In genomic region chr4:168999836-169000235, GRCh38 we compare ENCODE assay signal across 20 cellular contexts.
"Had no signal": no experiment of that assay in that cellular context is flagged by ENCODE, and none has a peak within 500 bp of the region (broad histone marks: within the 10 kb centered on the region; RNA-seq: fewer than 3 reads in every experiment).

No MANE protein-coding gene starts in this region.

- H3K9me3 ChIP-seq: adrenal gland, body of pancreas, esophagus squamous epithelium, left lung, neutrophil, sigmoid colon, testis, uterus had no signal

- H3K9me3 Mint-ChIP-seq: activated CD4-positive, alpha-beta T cell treated with anti-CD3 and anti-CD28 coated beads, Interleukin-2, amount 10 ng/mL, durations not matched to agents 7 days and 5 days; activated naive CD4-positive, alpha-beta T cell treated with anti-CD3 and anti-CD28 coated beads, Interleukin-2, amount 10 ng/mL, durations not matched to agents 7 days and 5 days; activated T-helper 17 cell treated with anti-CD3 and anti-CD28 coated beads, Interleukin-2, amount 50 U/mL, for 72 hours had no signal

- H3K4me3 Mint-ChIP-seq: activated CD4-positive, alpha-beta T cell treated with anti-CD3 and anti-CD28 coated beads, Interleukin-2, amount 10 ng/mL, durations not matched to agents 7 days and 5 days; activated naive CD4-positive, alpha-beta T cell treated with anti-CD3 and anti-CD28 coated beads, Interleukin-2, amount 10 ng/mL, durations not matched to agents 7 days and 5 days; activated T-helper 17 cell treated with anti-CD3 and anti-CD28 coated beads, Interleukin-2, amount 50 U/mL, for 72 hours; T-helper 17 cell had no signal

- H3K27me3 Mint-ChIP-seq: activated CD4-positive, alpha-beta T cell treated with anti-CD3 and anti-CD28 coated beads, Interleukin-2, amount 10 ng/mL, durations not matched to agents 7 days and 5 days; activated naive CD4-positive, alpha-beta T cell treated with anti-CD3 and anti-CD28 coated beads, Interleukin-2, amount 10 ng/mL, durations not matched to agents 7 days and 5 days; activated T-helper 17 cell treated with anti-CD3 and anti-CD28 coated beads, Interleukin-2, amount 50 U/mL, for 72 hours; progenitor cell of endocrine pancreas; T-helper 17 cell had no signal

- H3K4me1 Mint-ChIP-seq: activated naive CD4-positive, alpha-beta T cell treated with anti-CD3 and anti-CD28 coated beads, Interleukin-2, amount 10 ng/mL, durations not matched to agents 7 days and 5 days had no signal

- DNase-seq: activated CD4-positive, alpha-beta T cell treated with anti-CD3 and anti-CD28 coated beads, Interleukin-2, amount 10 ng/mL, durations not matched to agents 7 days and 5 days; activated CD4-positive, CD25-positive, alpha-beta regulatory T cell; activated CD8-positive, alpha-beta memory T cell treated with anti-CD3 and anti-CD28 coated beads for 24 hours; activated naive CD4-positive, alpha-beta T cell treated with anti-CD3 and anti-CD28 coated beads, Interleukin-2, amount 10 ng/mL, durations not matched to agents 7 days and 5 days; adrenal gland; body of pancreas; esophagus squamous epithelium; foreskin melanocyte; islet precursor cell; left lung; sigmoid colon; stimulated activated CD4-positive, alpha-beta T cell treated with anti-CD3 and anti-CD28 coated beads, Interleukin-12 subunit alpha, Interleukin-12 subunit beta, amount 100 ng/mL, for 4 hours; stimulated activated naive CD8-positive, alpha-beta T cell treated with anti-CD3 and anti-CD28 coated beads, Interleukin-15, Interleukin-2, amounts not matched to agents 100 U/mL and 50 U/mL, for 24 hours; T-helper 17 cell; testis; uterus had no signal

- H3K27ac ChIP-seq: adrenal gland, body of pancreas, esophagus squamous epithelium, left lung, neutrophil, sigmoid colon, testis, uterus had no signal

- H3K27ac Mint-ChIP-seq: activated CD4-positive, alpha-beta T cell treated with anti-CD3 and anti-CD28 coated beads, Interleukin-2, amount 10 ng/mL, durations not matched to agents 7 days and 5 days; activated naive CD4-positive, alpha-beta T cell treated with anti-CD3 and anti-CD28 coated beads, Interleukin-2, amount 10 ng/mL, durations not matched to agents 7 days and 5 days; activated T-helper 17 cell treated with anti-CD3 and anti-CD28 coated beads, Interleukin-2, amount 50 U/mL, for 72 hours; progenitor cell of endocrine pancreas; T-helper 17 cell had no signal

- H3K36me3 ChIP-seq: uterus had no signal

- ATAC-seq: activated T-helper 17 cell treated with anti-CD3 and anti-CD28 coated beads, Interleukin-2, amount 50 U/mL, for 72 hours; body of pancreas; left lung; SK-N-SH treated with all-trans-retinoic acid at 6 μM for 48 hours; stimulated activated naive CD8-positive, alpha-beta T cell treated with anti-CD3 and anti-CD28 coated beads, Interleukin-15, Interleukin-2, amounts not matched to agents 100 U/mL and 50 U/mL, for 24 hours; T-helper 17 cell had no signal

- H3K27me3 ChIP-seq: adrenal gland, body of pancreas, esophagus squamous epithelium, left lung, neutrophil, sigmoid colon, testis, uterus had no signal

- H3K4me3 ChIP-seq: adrenal gland, body of pancreas, esophagus squamous epithelium, left lung, sigmoid colon, testis, uterus had no signal

- H3K4me1 ChIP-seq: left lung, sigmoid colon, testis, uterus had no signal
